ENCODE assay signal across 18 cellular contexts in the genomic region with DNA sequence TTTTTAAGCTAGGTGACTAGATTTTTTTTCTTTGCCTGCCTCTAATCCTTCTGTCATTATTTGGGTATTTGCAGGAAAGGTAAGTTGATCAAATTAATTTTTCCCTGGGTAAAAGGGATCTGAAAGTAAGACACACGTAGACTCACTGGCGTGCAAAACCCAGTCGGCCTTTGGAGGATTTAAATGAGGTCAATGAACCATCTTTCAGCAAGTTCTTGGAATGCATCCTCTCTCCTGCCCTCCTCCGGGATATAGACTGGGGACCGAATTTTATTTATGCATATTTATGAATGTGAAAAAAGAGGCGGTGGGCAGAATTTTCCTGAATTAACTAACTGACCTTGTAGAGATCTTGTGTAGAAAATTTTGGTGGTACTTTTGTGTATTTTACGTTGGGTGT. TPM values are rescaled to one million over a fixed set of nuclear protein-coding genes. Genes with fewer than 3 reads are reported as not detected.
DNase-seq lines count a peak whose midpoint lies in the region; ATAC-seq and TF ChIP-seq lines count a peak whose summit lies in the region.
"Had no signal": no experiment of that assay in that cellular context is flagged by ENCODE, and none has a peak within 500 bp of the region (broad histone marks: within the 10 kb centered on the region; RNA-seq: fewer than 3 reads in every experiment).

No MANE protein-coding gene starts in this region.

- no peaks in the 10 kb centered on the region for H3K79me2 ChIP-seq in Karpas-422 (ENCODE audit: low read length)

- H3K4me2 ChIP-seq in Karpas-422 (ENCODE audit: low read depth, low read length, poor library complexity, severe bottlenecking), result no peak overlapping the region

- H3K4me3 ChIP-seq in HAP-1 (peak overlapping the region; percentile 83), iPS-18c (ENCODE audit: insufficient read depth, low read depth, low read length) (peak overlapping the region; percentile 90), sigmoid colon (peak overlapping the region in 3 of 4 donors; percentile 15 to 58 (median 52)), Karpas-422 (ENCODE audit: low read length) (no peak overlapping the region)
- H3K4me3 ChIP-seq: ascending aorta, SJSA1 had no signal

- no peaks in the 10 kb centered on the region for H3K36me3 Mint-ChIP-seq in HFFc6 (ENCODE audit: low read depth)

- H3K9me2 ChIP-seq in Karpas-422 (replicated peaks; ENCODE audit: insufficient read depth, low read length), result no peaks in the 10 kb centered on the region

- no peak overlapping the region for H2AFZ ChIP-seq in Karpas-422 (ENCODE audit: low read length)

- H3K27me3 Mint-ChIP-seq in HFFc6 (ENCODE audit: insufficient read depth), result peaks cover 10% of the 10 kb centered on the region

- intact Hi-C loops in sigmoid colon (cut with DNase I), result no loop called here

- H3K4me1 ChIP-seq in HAP-1 (peaks cover 34% of the 10 kb centered on the region), sigmoid colon (peaks cover 0 to 17% (median 12%) of the 10 kb centered on the region in 4 donors), Karpas-422 (ENCODE audit: low read length) (no peaks in the 10 kb centered on the region)
- H3K4me1 ChIP-seq: SJSA1 had no signal

- H3K4me3 Mint-ChIP-seq in HFFc6, result no peak overlapping the region
- H3K4me3 Mint-ChIP-seq: activated CD8-positive, alpha-beta T cell treated with anti-CD3 and anti-CD28 coated beads, Interleukin-2, amount 10 ng/mL, durations not matched to agents 7 days and 5 days had no signal

- no peaks in the 10 kb centered on the region for H3K9me3 ChIP-seq in HAP-1
- no peaks in the 10 kb centered on the region for H3K9me3 ChIP-seq in iPS-18c (ENCODE audit: control insufficient read depth, insufficient read depth, low read length)
- no peaks in the 10 kb centered on the region for H3K9me3 ChIP-seq in sigmoid colon
- peaks cover 9% of the 10 kb centered on the region; the same call in 1 of the 2 replicates for H3K9me3 ChIP-seq in Karpas-422 (ENCODE audit: low read length)
- H3K9me3 ChIP-seq: ascending aorta, SJSA1, stomach had no signal

- H3K9me3 Mint-ChIP-seq in HFFc6, result no peaks in the 10 kb centered on the region; the same call in 1 of the 2 replicates

- 16 to 21% methylated on average over 7 of the region's 7 CpGs for WGBS in sigmoid colon, 2 donors

- peak in 1 of 2 experiments; percentile 14 for DNase-seq in HAP-1 (ENCODE audit: low spot score in 2 of 2)
- peak; percentile 3 for DNase-seq in astrocyte of the hippocampus (ENCODE audit: low read depth, low spot score)
- no peak for DNase-seq in sigmoid colon
- DNase-seq in Karpas-422, result no peak
- no peak for DNase-seq in HFFc6
- DNase-seq: activated CD8-positive, alpha-beta T cell treated with anti-CD3 and anti-CD28 coated beads, Interleukin-2, amount 10 ng/mL, durations not matched to agents 7 days and 5 days; effector memory CD4-positive, alpha-beta T cell; HCEC 1CT; KG1; mammary epithelial cell; NCI-H1105 treated with DMSO at 0.1 percent for 48 hours; stomach had no signal

- TF ChIP-seq EP300 in sigmoid colon (IDR thresholded peaks at IDR 0.05), result no peak

- in situ Hi-C loops in HAP-1 (cut with MboI; ENCODE audit: low sequenced_read_pairs), result loop anchor here (25.0 kb wide), 1 partner anchor 601 kb away; no protein-coding TSS in a partner anchor

- H3K27me3 ChIP-seq in HAP-1 (ENCODE audit: low read depth) (peaks cover 2% of the 10 kb centered on the region; the same call in 1 of the 2 replicates), sigmoid colon (peaks cover 2 to 42% (median 16%) of the 10 kb centered on the region in 3 donors), Karpas-422 (ENCODE audit: low read length) (no peaks in the 10 kb centered on the region)

- H3K27ac Mint-ChIP-seq in HFFc6, result no peak overlapping the region
- H3K27ac Mint-ChIP-seq: activated CD8-positive, alpha-beta T cell treated with anti-CD3 and anti-CD28 coated beads, Interleukin-2, amount 10 ng/mL, durations not matched to agents 7 days and 5 days had no signal

- H3K36me3 ChIP-seq in HAP-1 (replicated peaks) (no peaks in the 10 kb centered on the region), sigmoid colon (no peaks in the 10 kb centered on the region), Karpas-422 (ENCODE audit: insufficient read depth, low read length) (no peaks in the 10 kb centered on the region)
- H3K36me3 ChIP-seq: ascending aorta, SJSA1, stomach had no signal

- H3K9ac ChIP-seq in Karpas-422 (ENCODE audit: low read length), result no peak overlapping the region

- H3K4me1 Mint-ChIP-seq in HFFc6 (ENCODE audit: low read depth), result no peaks in the 10 kb centered on the region

- H3K27ac ChIP-seq in sigmoid colon (no peak overlapping the region), Karpas-422 (ENCODE audit: low read length) (no peak overlapping the region)
- H3K27ac ChIP-seq: ascending aorta, C4-2B, SJSA1, stomach had no signal

- H4K20me1 ChIP-seq in Karpas-422 (ENCODE audit: insufficient read depth, low read depth, low read length), result no peaks in the 10 kb centered on the region

- ATAC-seq in GM19328 (IDR thresholded peaks at IDR 0.05; ENCODE audit: unreplicated experiment), result no peak
- ATAC-seq: activated CD8-positive, alpha-beta T cell treated with anti-CD3 and anti-CD28 coated beads, Interleukin-2, amount 10 ng/mL, durations not matched to agents 7 days and 5 days had no signal

- TF ChIP-seq CTCF in sigmoid colon (IDR thresholded peaks at IDR 0.05), result no peak
- TF ChIP-seq CTCF in HFFc6 (IDR thresholded peaks at IDR 0.05), result no peak

- TF ChIP-seq POLR2A in sigmoid colon (IDR thresholded peaks at IDR 0.05), result no peak

RNA-seq across cellular contexts. Expression of gene CADM2, which starts 2.2 kb away (rescaled TPM):
- total RNA-seq in sigmoid colon, result 10 to 100 TPM; 12.8 to 22.8 (median 17.1) TPM
- 1 to 10 TPM in 2 of 3 donors, under 1 TPM in 1; 0.46 to 1.6 (median 1.2) TPM for polyA plus RNA-seq in sigmoid colon
- not detected in 2 replicates for total RNA-seq in Karpas-422 (2014; rRNA removed; shearing (Covaris generic); ENCODE audit: low replicate concordance)
- not detected for total RNA-seq in HFFc6 (2021; fragmentation: NEBNext Ultra II Directional; extraction: Animal tissue kit (Norgen Biotek cat#: 25700))
- total RNA-seq: mammary epithelial cell, osteoblast, SJSA1 had no signal
- polyA plus RNA-seq: mammary epithelial cell had no signal

Comparison
In these comparisons a context has a peak if more than half of its experiments do, and no peak if none do; other contexts are left out.
1. RNA of gene CADM2, which starts 2.2 kb away (total RNA-seq): 12.8 to 22.8 TPM in sigmoid colon; not detected in Karpas-422 and not detected in HFFc6; every median in the first group is over 10 times any median in the second.